ENCODE assay signal across 14 cellular contexts in genomic region chr20:47970282-47970903, GRCh38.
A peak's percentile ranks its signal among the peaks of the same experiment; 100 is the strongest.
DNase-seq lines count a peak whose midpoint lies in the region; ATAC-seq and TF ChIP-seq lines count a peak whose summit lies in the region.
"Had no signal": no experiment of that assay in that cellular context is flagged by ENCODE, and none has a peak within 500 bp of the region (broad histone marks: within the 10 kb centered on the region; RNA-seq: fewer than 3 reads in every experiment).

No MANE protein-coding gene starts in this region.

- DNase-seq in AG20443 (ENCODE audit: low spot score) (peak; percentile 23), SK-N-MC (ENCODE audit: low read depth, low spot score) (no peak), NCI-H187 treated with DMSO at 0.1 percent for 48 hours (lab: John Stamatoyannopoulos, UW) (no peak), OCI-M1 (lab: John Stamatoyannopoulos, UW) (no peak)
- DNase-seq: activated CD4-positive, CD25-positive, alpha-beta regulatory T cell treated with anti-CD3 and anti-CD28 coated beads, Interleukin-2, amount 50 U/mL, for 72 hours; activated naive CD4-positive, alpha-beta T cell treated with anti-CD3 and anti-CD28 coated beads, Interleukin-2, amount 10 ng/mL, durations not matched to agents 7 days and 5 days; effector CD8-positive, alpha-beta T cell; NCI-H2107 had no signal

- peak overlapping the region; percentile 30 to 69 (median 34) for H3K27ac Mint-ChIP-seq in nephron
- H3K27ac Mint-ChIP-seq: activated naive CD4-positive, alpha-beta T cell treated with anti-CD3 and anti-CD28 coated beads, Interleukin-2, amount 10 ng/mL, durations not matched to agents 7 days and 5 days had no signal

- H3K4me1 Mint-ChIP-seq in nephron: peaks cover 34% of the 10 kb centered on the region
- H3K4me1 Mint-ChIP-seq: activated naive CD4-positive, alpha-beta T cell treated with anti-CD3 and anti-CD28 coated beads, Interleukin-2, amount 10 ng/mL, durations not matched to agents 7 days and 5 days had no signal

- H3K9me3 Mint-ChIP-seq in nephron: no peaks in the 10 kb centered on the region
- H3K9me3 Mint-ChIP-seq: activated naive CD4-positive, alpha-beta T cell treated with anti-CD3 and anti-CD28 coated beads, Interleukin-2, amount 10 ng/mL, durations not matched to agents 7 days and 5 days had no signal

- no peaks in the 10 kb centered on the region for H3K36me3 Mint-ChIP-seq in nephron (ENCODE audit: low read depth)
- H3K36me3 Mint-ChIP-seq: activated naive CD4-positive, alpha-beta T cell treated with anti-CD3 and anti-CD28 coated beads, Interleukin-2, amount 10 ng/mL, durations not matched to agents 7 days and 5 days had no signal

- H3K27me3 Mint-ChIP-seq in nephron (ENCODE audit: low read depth): peaks cover 28% of the 10 kb centered on the region

- H3K4me3 ChIP-seq in HEK293 (ENCODE audit: low read depth, low read length) (no peak overlapping the region), SK-N-MC (peak overlapping the region; percentile 45)
- H3K4me3 ChIP-seq: cardiac muscle cell had no signal

- H3K9me3 ChIP-seq in HEK293 (ENCODE audit: control insufficient read depth, insufficient read depth, low read depth, low read length): no peaks in the 10 kb centered on the region
- H3K9me3 ChIP-seq in SK-N-MC (ENCODE audit: low read depth, low read length): no peaks in the 10 kb centered on the region
- H3K9me3 ChIP-seq: neutrophil had no signal

- no peak overlapping the region for H3K4me3 Mint-ChIP-seq in nephron
- H3K4me3 Mint-ChIP-seq: activated naive CD4-positive, alpha-beta T cell treated with anti-CD3 and anti-CD28 coated beads, Interleukin-2, amount 10 ng/mL, durations not matched to agents 7 days and 5 days had no signal

- no peak overlapping the region for H3K27ac ChIP-seq in HEK293 (ENCODE audit: extremely low read depth, low read depth, low read length)
- peak overlapping the region; percentile 55; the same call in 1 of the 2 replicates for H3K27ac ChIP-seq in SK-N-MC
- H3K27ac ChIP-seq: cardiac muscle cell, neutrophil had no signal

- TF ChIP-seq CTCF in HEK293 (tag by site-specific recombination; IDR thresholded peaks at IDR 0.05): no peak
- no peak for TF ChIP-seq CTCF in nephron (IDR thresholded peaks at IDR 0.05; ENCODE audit: unreplicated experiment in 3 of 3)

- H3K36me3 ChIP-seq in HEK293 (ENCODE audit: control insufficient read depth in 2 of 2, insufficient read depth in 1 of 2, low read length in 2 of 2) (no peaks in the 10 kb centered on the region), SK-N-MC (ENCODE audit: insufficient read depth, low read length) (no peaks in the 10 kb centered on the region)
- H3K36me3 ChIP-seq: cardiac muscle cell, neutrophil had no signal

- no peaks in the 10 kb centered on the region for H3K4me1 ChIP-seq in HEK293 (ENCODE audit: control insufficient read depth, insufficient read depth, low read length)

- CTCF ChIA-PET in HEK293 (lab: Yijun Ruan, JAX): interaction anchor here (0.6 to 0.7 kb wide), 7 partner anchors 12 to 652 kb away, joined by 3 to 4 read pairs (median 3); no protein-coding TSS in a partner anchor

- POLR2A ChIA-PET in HEK293 (lab: Yijun Ruan, JAX): no interaction called here

- no peak overlapping the region for H3K9ac ChIP-seq in SK-N-MC (ENCODE audit: insufficient read length)

- ATAC-seq in HG02973 (IDR thresholded peaks at IDR 0.05; ENCODE audit: unreplicated experiment) (no peak), HG02852 (IDR thresholded peaks at IDR 0.05; ENCODE audit: unreplicated experiment) (no peak)

TF ChIP-seq in HEK293, 187 proteins besides CTCF, POLR2A, EP300 and RAD21:
- TF ChIP-seq PRDM2 (tag by site-specific recombination; IDR thresholded peaks at IDR 0.05; ENCODE audit: borderline replicate concordance): no peak
- 0 out of 2 replicates have a peak, but pooled peaks have one; percentile 9 for TF ChIP-seq ZIC2 (tag by site-specific recombination; IDR thresholded peaks at IDR 0.05)
